15 cellular contexts compared by ENCODE assay signal in genomic region chr17:76934561-76935320, GRCh38.
"Had no signal": no experiment of that assay in that cellular context is flagged by ENCODE, and none has a peak within 500 bp of the region (broad histone marks: within the 10 kb centered on the region; RNA-seq: fewer than 3 reads in every experiment).

No MANE protein-coding gene starts in this region.

- H3K4me2 ChIP-seq: hepatocyte had no signal

- H3K27me3 Mint-ChIP-seq: activated naive CD8-positive, alpha-beta T cell treated with anti-CD3 and anti-CD28 coated beads, Interleukin-2, amount 50 U/mL, for 24 hours; naive thymus-derived CD8-positive, alpha-beta T cell had no signal

- ATAC-seq: activated CD4-positive, CD25-positive, alpha-beta regulatory T cell treated with anti-CD3 and anti-CD28 coated beads, Interleukin-2, amount 50 U/mL, for 24 hours; activated naive CD8-positive, alpha-beta T cell treated with anti-CD3 and anti-CD28 coated beads, Interleukin-2, amount 50 U/mL, for 24 hours; esophagus mucosa; left lung; naive thymus-derived CD8-positive, alpha-beta T cell; stimulated activated effector memory CD8-positive, alpha-beta T cell treated with anti-CD3 and anti-CD28 coated beads, Interleukin-12 subunit alpha, Interleukin-12 subunit beta, amount 100 ng/mL, for 72 hours had no signal

- H3K36me3 Mint-ChIP-seq: naive thymus-derived CD8-positive, alpha-beta T cell; stimulated activated effector memory CD8-positive, alpha-beta T cell treated with anti-CD3 and anti-CD28 coated beads, Interleukin-12 subunit alpha, Interleukin-12 subunit beta, amount 100 ng/mL, for 72 hours had no signal

- H3K36me3 ChIP-seq: left lung, neutrophil, thyroid gland, vagina had no signal

- H3K27ac ChIP-seq: hepatocyte, left lung, neutrophil, parathyroid adenoma, thyroid gland, vagina had no signal

- H3K9me3 ChIP-seq: left lung, neutrophil, thyroid gland, vagina had no signal

- H3K79me2 ChIP-seq: hepatocyte, parathyroid adenoma had no signal

- FAIRE-seq: keratinocyte had no signal

- H3K4me3 Mint-ChIP-seq: activated naive CD4-positive, alpha-beta T cell treated with anti-CD3 and anti-CD28 coated beads for 36 hours; activated naive CD8-positive, alpha-beta T cell treated with anti-CD3 and anti-CD28 coated beads, Interleukin-2, amount 50 U/mL, for 24 hours; naive thymus-derived CD8-positive, alpha-beta T cell; stimulated activated effector memory CD8-positive, alpha-beta T cell treated with anti-CD3 and anti-CD28 coated beads, Interleukin-12 subunit alpha, Interleukin-12 subunit beta, amount 100 ng/mL, for 72 hours had no signal

- H3K9me3 Mint-ChIP-seq: activated naive CD4-positive, alpha-beta T cell treated with anti-CD3 and anti-CD28 coated beads for 36 hours; activated naive CD8-positive, alpha-beta T cell treated with anti-CD3 and anti-CD28 coated beads, Interleukin-2, amount 50 U/mL, for 24 hours; activated T-helper 2 cell treated with anti-CD3 and anti-CD28 coated beads, Interferon-gamma antibody, Interleukin-2, Interleukin-4, amounts not matched to agents 10 μg/mL and 5 μg/mL and 100 μg/mL, durations not matched to agents 14 hours and 24 hours and 36 hours; naive thymus-derived CD8-positive, alpha-beta T cell; stimulated activated effector memory CD8-positive, alpha-beta T cell treated with anti-CD3 and anti-CD28 coated beads, Interleukin-12 subunit alpha, Interleukin-12 subunit beta, amount 100 ng/mL, for 72 hours had no signal

- H3K9ac ChIP-seq: parathyroid adenoma had no signal

- H3K27ac Mint-ChIP-seq: activated naive CD4-positive, alpha-beta T cell treated with anti-CD3 and anti-CD28 coated beads for 36 hours; activated naive CD8-positive, alpha-beta T cell treated with anti-CD3 and anti-CD28 coated beads, Interleukin-2, amount 50 U/mL, for 24 hours; activated T-helper 2 cell treated with anti-CD3 and anti-CD28 coated beads, Interferon-gamma antibody, Interleukin-2, Interleukin-4, amounts not matched to agents 10 μg/mL and 5 μg/mL and 100 μg/mL, durations not matched to agents 14 hours and 24 hours and 36 hours; stimulated activated effector memory CD8-positive, alpha-beta T cell treated with anti-CD3 and anti-CD28 coated beads, Interleukin-12 subunit alpha, Interleukin-12 subunit beta, amount 100 ng/mL, for 72 hours had no signal

- DNase-seq: activated naive CD4-positive, alpha-beta T cell treated with anti-CD3 and anti-CD28 coated beads for 36 hours; activated naive CD8-positive, alpha-beta T cell treated with anti-CD3 and anti-CD28 coated beads, Interleukin-2, amount 50 U/mL, for 24 hours; naive thymus-derived CD8-positive, alpha-beta T cell; T1000; thyroid gland had no signal

- H2AFZ ChIP-seq: hepatocyte, parathyroid adenoma had no signal

- H3K27me3 ChIP-seq: hepatocyte, left lung, thyroid gland, vagina had no signal

- H3K4me1 Mint-ChIP-seq: activated naive CD8-positive, alpha-beta T cell treated with anti-CD3 and anti-CD28 coated beads, Interleukin-2, amount 50 U/mL, for 24 hours; stimulated activated effector memory CD8-positive, alpha-beta T cell treated with anti-CD3 and anti-CD28 coated beads, Interleukin-12 subunit alpha, Interleukin-12 subunit beta, amount 100 ng/mL, for 72 hours had no signal

- H3K4me1 ChIP-seq: left lung, parathyroid adenoma, thyroid gland, vagina had no signal

- H3K4me3 ChIP-seq: hepatocyte, left lung, thyroid gland, vagina had no signal
